ENCODE assay signal across 22 cellular contexts in the genomic region with DNA sequence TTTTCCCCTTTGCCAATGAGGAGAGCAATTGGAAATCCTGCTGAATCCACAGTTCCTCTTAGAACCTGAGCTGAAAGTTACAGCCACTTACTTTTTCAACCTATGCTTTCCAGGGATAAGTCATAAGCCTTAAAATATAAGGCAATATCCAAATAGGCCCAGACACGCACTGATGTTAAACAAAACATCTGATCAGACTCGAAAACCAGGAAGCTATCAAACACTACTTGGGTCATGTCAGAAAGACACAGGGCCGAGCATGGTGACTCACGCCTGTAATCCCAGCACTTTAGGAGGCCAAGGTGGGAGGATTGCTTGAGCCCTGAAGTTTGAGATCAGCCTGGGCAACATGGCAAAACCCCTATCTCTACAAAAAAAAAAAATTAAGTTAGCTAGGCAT.
"Had no signal": no experiment of that assay in that cellular context is flagged by ENCODE, and none has a peak within 500 bp of the region (broad histone marks: within the 10 kb centered on the region; RNA-seq: fewer than 3 reads in every experiment).

No MANE protein-coding gene starts in this region.

- H3K4me3 ChIP-seq: ascending aorta, body of pancreas, cardiac muscle cell, MG63, Peyer's patch had no signal

- H3K4me1 Mint-ChIP-seq: activated naive CD8-positive, alpha-beta T cell treated with anti-CD3 and anti-CD28 coated beads, Interleukin-2, amount 50 U/mL, for 24 hours; IgD-negative memory B cell had no signal

- DNase-seq: activated CD4-positive, alpha-beta T cell treated with anti-CD3 and anti-CD28 coated beads for 4 hours; activated CD8-positive, alpha-beta memory T cell treated with anti-CD3 and anti-CD28 coated beads, Interleukin-2, amount 50 U/mL, for 4 hours; activated CD8-positive, alpha-beta T cell treated with anti-CD3 and anti-CD28 coated beads for 36 hours; activated effector memory CD4-positive, alpha-beta T cell treated with anti-CD3 and anti-CD28 coated beads, Interleukin-2, amount 50 U/mL, for 16 hours; activated naive CD4-positive, alpha-beta T cell treated with Interleukin-2 at 50 U/mL for 16 hours; activated naive CD8-positive, alpha-beta T cell treated with anti-CD3 and anti-CD28 coated beads, Interleukin-2, amount 50 U/mL, for 24 hours; amniotic stem cell; body of pancreas; MG63; NCI-H1048; NCI-H2029; NCI-H2107; NCI-H524; Peyer's patch; SHP77 treated with DMSO at 0.1 percent for 48 hours had no signal

- H3K4me3 Mint-ChIP-seq: activated CD8-positive, alpha-beta T cell treated with anti-CD3 and anti-CD28 coated beads for 36 hours; activated naive CD8-positive, alpha-beta T cell treated with anti-CD3 and anti-CD28 coated beads, Interleukin-2, amount 50 U/mL, for 24 hours; IgD-negative memory B cell; T-helper 1 cell treated with Interleukin-12 subunit alpha and Interleukin-12 subunit beta and Interleukin-4 antibody, amounts not matched to agents 30 μg/mL and 1 μg/mL, for 36 hours had no signal

- H3K36me3 ChIP-seq: ascending aorta, cardiac muscle cell, MG63, Peyer's patch had no signal

- H3K9me3 Mint-ChIP-seq: activated CD8-positive, alpha-beta T cell treated with anti-CD3 and anti-CD28 coated beads for 36 hours; activated naive CD4-positive, alpha-beta T cell treated with anti-CD3 and anti-CD28 coated beads, Interleukin-2, amount 50 U/mL, for 72 hours; activated naive CD8-positive, alpha-beta T cell treated with anti-CD3 and anti-CD28 coated beads, Interleukin-2, amount 50 U/mL, for 24 hours; IgD-negative memory B cell; T-helper 1 cell treated with Interleukin-12 subunit alpha and Interleukin-12 subunit beta and Interleukin-4 antibody, amounts not matched to agents 30 μg/mL and 1 μg/mL, for 36 hours had no signal

- H3K27me3 ChIP-seq: ascending aorta, body of pancreas, cardiac muscle cell, MG63, Peyer's patch had no signal

- H3K4me1 ChIP-seq: ascending aorta, body of pancreas, Peyer's patch had no signal

- H3K27ac ChIP-seq: ascending aorta, body of pancreas, cardiac muscle cell, KMS-11, Peyer's patch had no signal

- H3K9me3 ChIP-seq: ascending aorta, body of pancreas, MG63, Peyer's patch had no signal

- H3K27ac Mint-ChIP-seq: activated CD8-positive, alpha-beta T cell treated with anti-CD3 and anti-CD28 coated beads for 36 hours; activated naive CD4-positive, alpha-beta T cell treated with anti-CD3 and anti-CD28 coated beads, Interleukin-2, amount 50 U/mL, for 72 hours; activated naive CD8-positive, alpha-beta T cell treated with anti-CD3 and anti-CD28 coated beads, Interleukin-2, amount 50 U/mL, for 24 hours; IgD-negative memory B cell; T-helper 1 cell treated with Interleukin-12 subunit alpha and Interleukin-12 subunit beta and Interleukin-4 antibody, amounts not matched to agents 30 μg/mL and 1 μg/mL, for 36 hours had no signal

- H3K4me2 ChIP-seq: KMS-11 had no signal

- H3K36me3 Mint-ChIP-seq: activated naive CD4-positive, alpha-beta T cell treated with anti-CD3 and anti-CD28 coated beads, Interleukin-2, amount 50 U/mL, for 72 hours; IgD-negative memory B cell had no signal

- ATAC-seq: activated CD4-positive, CD25-positive, alpha-beta regulatory T cell treated with anti-CD3 and anti-CD28 coated beads, Interleukin-2, amount 50 U/mL, for 24 hours; activated CD8-positive, alpha-beta T cell treated with anti-CD3 and anti-CD28 coated beads for 36 hours; activated naive CD4-positive, alpha-beta T cell treated with anti-CD3 and anti-CD28 coated beads, Interleukin-2, amount 50 U/mL, for 72 hours; activated naive CD8-positive, alpha-beta T cell treated with anti-CD3 and anti-CD28 coated beads, Interleukin-2, amount 50 U/mL, for 24 hours; body of pancreas had no signal

- H3K9ac ChIP-seq: KMS-11 had no signal
